1 cellular context compared by ENCODE assay signal in the genomic region with DNA sequence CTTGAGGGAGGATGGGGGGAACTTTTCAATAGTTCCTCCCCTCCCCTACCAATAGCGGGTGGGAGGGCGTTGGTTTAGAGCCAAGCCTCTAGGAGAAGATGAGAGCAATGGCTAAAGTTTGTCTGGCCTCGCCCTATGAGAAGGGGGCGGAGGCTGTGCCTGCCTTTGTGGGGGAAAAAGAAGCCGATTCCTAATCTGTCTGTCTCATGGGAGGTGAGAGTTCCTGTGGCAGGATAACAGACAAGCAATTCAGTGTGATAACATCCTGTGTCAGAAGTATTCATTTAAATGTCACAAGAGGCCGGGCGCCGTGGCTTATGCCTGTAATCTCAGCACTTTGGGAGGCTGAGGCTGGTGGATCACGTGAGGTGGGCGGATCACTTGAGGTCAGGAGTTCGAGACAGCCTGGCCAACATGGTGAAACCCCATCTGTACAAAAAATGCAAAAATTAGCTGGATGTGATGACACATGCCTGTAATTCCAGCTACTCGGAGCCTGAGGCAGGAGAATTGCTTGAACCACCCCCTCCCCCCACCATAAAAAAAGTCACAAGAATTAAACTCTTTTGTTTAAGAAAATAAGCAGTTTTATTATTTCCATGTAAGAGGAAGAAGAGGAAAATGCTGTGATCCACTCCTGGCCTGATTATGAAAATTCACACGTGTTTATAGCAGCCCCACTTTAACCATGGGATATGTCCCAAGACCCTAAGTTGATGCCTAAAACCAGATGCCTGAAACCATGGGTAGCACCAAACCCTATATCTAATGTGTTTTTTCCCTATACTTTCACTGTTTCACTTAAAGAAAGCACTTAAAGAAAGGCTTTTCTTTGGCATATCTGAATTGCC.
TF ChIP-seq lines count a peak whose summit lies in the region.

No MANE protein-coding gene starts in this region.

TF ChIP-seq in K562, 482 proteins besides CTCF, POLR2A, EP300 and RAD21 (continued from another document):
- TF ChIP-seq TFE3 (CRISPR knock-in tag; IDR thresholded peaks at IDR 0.05) (peak; percentile 56; the same call in 1 of the 2 replicates), KDM2B (CRISPR knock-in tag; IDR thresholded peaks at IDR 0.05) (no peak), TSHZ1 (CRISPR knock-in tag; IDR thresholded peaks at IDR 0.05) (no peak), ZNF133 (CRISPR knock-in tag; IDR thresholded peaks at IDR 0.05) (no peak), SMAD4 (CRISPR knock-in tag; conservative IDR thresholded peaks at IDR 0.05) (peak; percentile 61; the same call in 1 of the 2 replicates), POLR2H (tag; IDR thresholded peaks at IDR 0.05; ENCODE audit: low read depth) (no peak; the same call in 1 of the 2 replicates), PCBP1 (IDR thresholded peaks at IDR 0.05; ENCODE audit: low read depth, low read length, poor library complexity, severe bottlenecking) (no peak)
- TF ChIP-seq, protein P1, sequence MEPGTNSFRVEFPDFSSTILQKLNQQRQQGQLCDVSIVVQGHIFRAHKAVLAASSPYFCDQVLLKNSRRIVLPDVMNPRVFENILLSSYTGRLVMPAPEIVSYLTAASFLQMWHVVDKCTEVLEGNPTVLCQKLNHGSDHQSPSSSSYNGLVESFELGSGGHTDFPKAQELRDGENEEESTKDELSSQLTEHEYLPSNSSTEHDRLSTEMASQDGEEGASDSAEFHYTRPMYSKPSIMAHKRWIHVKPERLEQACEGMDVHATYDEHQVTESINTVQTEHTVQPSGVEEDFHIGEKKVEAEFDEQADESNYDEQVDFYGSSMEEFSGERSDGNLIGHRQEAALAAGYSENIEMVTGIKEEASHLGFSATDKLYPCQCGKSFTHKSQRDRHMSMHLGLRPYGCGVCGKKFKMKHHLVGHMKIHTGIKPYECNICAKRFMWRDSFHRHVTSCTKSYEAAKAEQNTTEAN (CRISPR knock-in tag; IDR thresholded peaks at IDR 0.05): no peak
